ENCODE assay signal across 1 cellular context in the genomic region with DNA sequence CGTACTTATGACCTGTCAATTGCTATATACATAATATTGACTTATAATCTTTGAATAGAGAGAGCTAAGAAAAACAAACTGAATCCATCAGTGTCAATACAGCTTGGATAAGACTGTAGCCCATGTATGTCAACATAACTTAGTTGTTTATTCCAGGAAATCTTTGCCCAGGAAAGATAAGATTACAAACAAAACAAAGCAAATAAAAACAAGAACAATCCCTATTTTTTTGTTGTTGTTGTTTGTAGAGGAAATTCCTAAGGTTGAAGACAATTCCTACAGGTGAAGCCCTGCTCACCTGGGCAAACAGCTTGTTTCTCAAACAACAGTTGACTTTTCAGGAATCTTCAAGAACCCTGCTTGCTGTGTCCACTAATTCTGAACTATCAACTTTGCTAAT.
TF ChIP-seq lines count a peak whose summit lies in the region.

No MANE protein-coding gene starts in this region.

TF ChIP-seq in WTC11, 78 proteins besides CTCF, POLR2A, EP300 and RAD21 (continued from another document):
- TF ChIP-seq, protein P1, sequence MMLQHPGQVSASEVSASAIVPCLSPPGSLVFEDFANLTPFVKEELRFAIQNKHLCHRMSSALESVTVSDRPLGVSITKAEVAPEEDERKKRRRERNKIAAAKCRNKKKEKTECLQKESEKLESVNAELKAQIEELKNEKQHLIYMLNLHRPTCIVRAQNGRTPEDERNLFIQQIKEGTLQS (CRISPR knock-in tag; conservative IDR thresholded peaks at IDR 0.05) = no peak
- TF ChIP-seq, protein P2, sequence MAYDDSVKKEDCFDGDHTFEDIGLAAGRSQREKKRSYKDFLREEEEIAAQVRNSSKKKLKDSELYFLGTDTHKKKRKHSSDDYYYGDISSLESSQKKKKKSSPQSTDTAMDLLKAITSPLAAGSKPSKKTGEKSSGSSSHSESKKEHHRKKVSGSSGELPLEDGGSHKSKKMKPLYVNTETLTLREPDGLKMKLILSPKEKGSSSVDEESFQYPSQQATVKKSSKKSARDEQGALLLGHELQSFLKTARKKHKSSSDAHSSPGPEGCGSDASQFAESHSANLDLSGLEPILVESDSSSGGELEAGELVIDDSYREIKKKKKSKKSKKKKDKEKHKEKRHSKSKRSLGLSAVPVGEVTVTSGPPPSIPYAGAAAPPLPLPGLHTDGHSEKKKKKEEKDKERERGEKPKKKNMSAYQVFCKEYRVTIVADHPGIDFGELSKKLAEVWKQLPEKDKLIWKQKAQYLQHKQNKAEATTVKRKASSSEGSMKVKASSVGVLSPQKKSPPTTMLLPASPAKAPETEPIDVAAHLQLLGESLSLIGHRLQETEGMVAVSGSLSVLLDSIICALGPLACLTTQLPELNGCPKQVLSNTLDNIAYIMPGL (CRISPR knock-in tag; IDR thresholded peaks at IDR 0.05) = no peak
- no peak for TF ChIP-seq OVOL2 (CRISPR knock-in tag; IDR thresholded peaks at IDR 0.05; ENCODE audit: borderline replicate concordance)
- TF ChIP-seq ERG (CRISPR knock-in tag; IDR thresholded peaks at IDR 0.05) = no peak
- TF ChIP-seq ZNF317 (CRISPR knock-in tag; IDR thresholded peaks at IDR 0.05; ENCODE audit: borderline replicate concordance, low read depth) = no peak
- TF ChIP-seq ZNF281 (CRISPR knock-in tag; IDR thresholded peaks at IDR 0.05) = no peak
TF ChIP-seq in WTC11: peak in this region for 0.
